Comparison of ENCODE assay signal across 8 cellular contexts in the genomic region with DNA sequence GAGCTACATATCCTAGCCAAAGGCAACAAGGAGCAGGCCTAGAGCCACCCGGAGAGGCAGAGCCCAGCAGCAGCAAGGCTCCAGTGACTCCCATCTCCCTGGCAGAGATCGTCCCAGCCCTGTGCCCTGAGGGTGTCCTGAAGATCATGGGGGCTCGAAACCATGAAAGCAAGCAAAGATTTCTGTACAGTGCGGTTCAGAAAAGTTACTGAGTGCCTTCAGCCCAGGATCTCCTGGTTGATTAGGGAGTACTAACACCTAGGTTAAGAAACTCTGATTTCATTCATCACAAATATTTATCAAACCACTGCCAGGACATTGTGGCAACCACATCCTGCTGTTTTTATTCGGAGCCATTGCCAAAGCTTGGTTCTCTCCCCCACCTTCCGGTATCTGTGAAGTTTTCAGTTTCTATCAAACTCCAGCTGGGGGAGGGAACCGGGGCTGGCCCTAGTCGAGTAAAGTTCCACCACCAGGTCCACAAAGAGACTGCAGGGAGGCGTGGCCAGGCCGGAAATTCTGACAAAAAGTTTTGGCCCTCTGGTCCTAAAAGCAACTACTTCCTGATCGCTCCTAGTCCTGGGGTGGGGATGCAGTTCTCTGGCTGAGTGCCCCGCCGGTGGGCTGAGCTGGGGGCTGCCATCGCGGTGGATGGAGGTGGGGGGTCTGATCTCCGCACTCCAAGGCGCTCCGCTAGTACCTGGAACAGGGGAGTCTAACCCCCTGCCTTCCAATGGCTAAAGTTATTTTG. TPM values are rescaled to one million over a fixed set of nuclear protein-coding genes. Genes with fewer than 3 reads are reported as not detected.
DNase-seq lines count a peak whose midpoint lies in the region; ATAC-seq and TF ChIP-seq lines count a peak whose summit lies in the region.

No MANE protein-coding gene starts in this region.

- H3K27me3 Mint-ChIP-seq in activated T-helper 1 cell treated with anti-CD3 and anti-CD28 coated beads, Interleukin-12 subunit alpha, Interleukin-12 subunit beta, Interleukin-2, Interleukin-4 antibody, amounts not matched to agents 30 ng/mL and 10 ng/mL and 1 ng/mL, durations not matched to agents 14 hours and 24 hours and 36 hours (ENCODE audit: insufficient read depth) = no peaks in the 10 kb centered on the region
- no peaks in the 10 kb centered on the region for H3K27me3 Mint-ChIP-seq in natural killer cell (ENCODE audit: low read depth in 2 of 2)

- H3K4me2 ChIP-seq in PC-9 = peak overlapping the region; percentile 95

- no peaks in the 10 kb centered on the region for H3K9me3 Mint-ChIP-seq in activated T-helper 1 cell treated with anti-CD3 and anti-CD28 coated beads, Interleukin-12 subunit alpha, Interleukin-12 subunit beta, Interleukin-2, Interleukin-4 antibody, amounts not matched to agents 30 ng/mL and 10 ng/mL and 1 ng/mL, durations not matched to agents 14 hours and 24 hours and 36 hours
- H3K9me3 Mint-ChIP-seq in natural killer cell = no peaks in the 10 kb centered on the region

- peaks cover 39% of the 10 kb centered on the region for H3F3A ChIP-seq in PC-9 (ENCODE audit: insufficient read depth, low read depth)

- H3K36me3 Mint-ChIP-seq in activated T-helper 1 cell treated with anti-CD3 and anti-CD28 coated beads, Interleukin-12 subunit alpha, Interleukin-12 subunit beta, Interleukin-2, Interleukin-4 antibody, amounts not matched to agents 30 ng/mL and 10 ng/mL and 1 ng/mL, durations not matched to agents 14 hours and 24 hours and 36 hours (ENCODE audit: low read depth) = peaks cover 33% of the 10 kb centered on the region
- H3K36me3 Mint-ChIP-seq in natural killer cell = no peaks in the 10 kb centered on the region

- 0 out of 2 replicates have a peak, but pooled peaks cover 7% of the 10 kb centered on the region for H3K36me3 ChIP-seq in PC-9 (ENCODE audit: low read depth)

- H3K9me3 ChIP-seq in PC-9 (ENCODE audit: insufficient read depth, low read depth) = no peaks in the 10 kb centered on the region

- BruUV-seq in PC-9 (replicated peaks; lab: Mats Ljungman, UMichigan) = TSS peak; percentile 35

- H2AFZ ChIP-seq in PC-9 = peak overlapping the region; percentile 85

- H3K9me2 ChIP-seq in PC-9 (ENCODE audit: insufficient read depth) = no peaks in the 10 kb centered on the region

- POLR2A ChIA-PET in PC-9 (lab: Charles Lee; ENCODE audit: unreplicated experiment) = interaction anchor here (0.7 kb wide), 5 partner anchors 43 to 329 kb away, joined by 3 to 6 read pairs (median 4); no protein-coding TSS in a partner anchor

- peak; percentile 95 for DNase-seq in AG08395 (ENCODE audit: low spot score)
- DNase-seq in PC-9 = peak; percentile 91 to 92
- DNase-seq in activated T-helper 1 cell treated with anti-CD3 and anti-CD28 coated beads, Interleukin-12 subunit alpha, Interleukin-12 subunit beta, Interleukin-2, Interleukin-4 antibody, amounts not matched to agents 30 ng/mL and 10 ng/mL and 1 ng/mL, durations not matched to agents 14 hours and 24 hours and 36 hours (ENCODE audit: low spot score) = peak; percentile 90
- peak; percentile 80 for DNase-seq in fibroblast of peridontal ligament (ENCODE audit: extremely low read depth)
- peak; percentile 82 for DNase-seq in natural killer cell
- DNase-seq in stimulated activated naive CD4-positive, alpha-beta T cell (lab: John Stamatoyannopoulos, UW) = peak; percentile 71 to 95 (median 90)

- peak overlapping the region; percentile 90 for H3K27ac ChIP-seq in PC-9

- H3K27me3 ChIP-seq in PC-9 (ENCODE audit: insufficient read depth, low read depth) = no peaks in the 10 kb centered on the region

- H3K27ac Mint-ChIP-seq in activated T-helper 1 cell treated with anti-CD3 and anti-CD28 coated beads, Interleukin-12 subunit alpha, Interleukin-12 subunit beta, Interleukin-2, Interleukin-4 antibody, amounts not matched to agents 30 ng/mL and 10 ng/mL and 1 ng/mL, durations not matched to agents 14 hours and 24 hours and 36 hours = peak overlapping the region; percentile 99
- H3K27ac Mint-ChIP-seq in natural killer cell = peak overlapping the region; percentile 74 to 87

- H3K79me2 ChIP-seq in PC-9 (ENCODE audit: low read depth) = peaks cover 42% of the 10 kb centered on the region

- CTCF ChIA-PET in PC-9 (lab: Charles Lee) = interaction anchor here (0.7 to 1.9 kb wide), 3 partner anchors 67 to 196 kb away, joined by 3 to 16 read pairs (median 13); a partner anchor contains a TSS

- TF ChIP-seq CTCF in PC-9 (conservative IDR thresholded peaks at IDR 0.05) = no peak
- no peak for TF ChIP-seq CTCF in natural killer cell (IDR thresholded peaks at IDR 0.05)

- H3K4me3 Mint-ChIP-seq in activated T-helper 1 cell treated with anti-CD3 and anti-CD28 coated beads, Interleukin-12 subunit alpha, Interleukin-12 subunit beta, Interleukin-2, Interleukin-4 antibody, amounts not matched to agents 30 ng/mL and 10 ng/mL and 1 ng/mL, durations not matched to agents 14 hours and 24 hours and 36 hours = peak overlapping the region; percentile 94
- peak overlapping the region; percentile 87 for H3K4me3 Mint-ChIP-seq in natural killer cell

- intact Hi-C loops in PC-9 (cut with micrococcal nuclease; ENCODE audit: unreplicated experiment) = loop anchor here (2.0 to 5.0 kb wide), 2 partner anchors 63 to 128 kb away; a partner anchor contains a TSS
- intact Hi-C loops in activated T-helper 1 cell treated with anti-CD3 and anti-CD28 coated beads, Interleukin-12 subunit alpha, Interleukin-12 subunit beta, Interleukin-2, Interleukin-4 antibody, amounts not matched to agents 30 ng/mL and 10 ng/mL and 1 ng/mL, durations not matched to agents 14 hours and 24 hours and 36 hours (cut with micrococcal nuclease) = loop anchor here (1.0 to 5.0 kb wide), 15 partner anchors 8 to 332 kb away; a partner anchor contains a TSS
- intact Hi-C loops in natural killer cell (cut with micrococcal nuclease) = loop anchor here (1.0 to 2.0 kb wide), 6 partner anchors 41 to 129 kb away; a partner anchor contains a TSS

- peaks cover 10% of the 10 kb centered on the region for H4K20me1 ChIP-seq in PC-9 (ENCODE audit: insufficient read depth)

- H3K4me1 ChIP-seq in PC-9 (replicated peaks; ENCODE audit: insufficient read depth) = peaks cover 17% of the 10 kb centered on the region

- peaks cover 61% of the 10 kb centered on the region for H3K4me1 Mint-ChIP-seq in activated T-helper 1 cell treated with anti-CD3 and anti-CD28 coated beads, Interleukin-12 subunit alpha, Interleukin-12 subunit beta, Interleukin-2, Interleukin-4 antibody, amounts not matched to agents 30 ng/mL and 10 ng/mL and 1 ng/mL, durations not matched to agents 14 hours and 24 hours and 36 hours (ENCODE audit: low read depth)
- H3K4me1 Mint-ChIP-seq in natural killer cell = peaks cover 58 to 62% of the 10 kb centered on the region in 2 donors

- H3K4me3 ChIP-seq in PC-9 = peak overlapping the region; percentile 70

- ATAC-seq in GM18861 (IDR thresholded peaks at IDR 0.05; ENCODE audit: unreplicated experiment) = peak; percentile 65
- ATAC-seq in HG03095 (IDR thresholded peaks at IDR 0.05; ENCODE audit: unreplicated experiment) = peak; percentile 57
- peak; percentile 71 to 86 (median 75) for ATAC-seq in natural killer cell

RNA-seq across cellular contexts. Expression of a gene that starts 1.2 kb away (rescaled TPM):
- total RNA-seq in PC-9 (2021) (39.5 and 48.9 TPM in 2 replicates), natural killer cell (10 to 100 TPM; 36.5 to 47.2 (median 38.3) TPM)
- total RNA-seq in activated T-helper 1 cell treated with anti-CD3 and anti-CD28 coated beads, Interleukin-12 subunit alpha, Interleukin-12 subunit beta, Interleukin-2, Interleukin-4 antibody, amounts not matched to agents 30 ng/mL and 10 ng/mL and 1 ng/mL, durations not matched to agents 14 hours and 24 hours and 36 hours = 46.8 and 47.6 TPM in 2 replicates

RNA-seq across cellular contexts. Expression of a gene that starts 40.4 kb away (rescaled TPM):
- total RNA-seq in PC-9 (2021) = 62.3 and 63.1 TPM in 2 replicates
- total RNA-seq in activated T-helper 1 cell treated with anti-CD3 and anti-CD28 coated beads, Interleukin-12 subunit alpha, Interleukin-12 subunit beta, Interleukin-2, Interleukin-4 antibody, amounts not matched to agents 30 ng/mL and 10 ng/mL and 1 ng/mL, durations not matched to agents 14 hours and 24 hours and 36 hours = 72.3 and 75.4 TPM in 2 replicates
- 10 to 100 TPM; 51.9 to 58.2 (median 56.1) TPM for total RNA-seq in natural killer cell

RNA-seq across cellular contexts. Expression of a gene that starts 59.9 kb away (rescaled TPM):
- total RNA-seq in PC-9 (2021) (not detected in 2 replicates), natural killer cell (1 to 10 TPM in 2 of 3 donors, under 1 TPM in 1; 0.86 to 8.6 (median 3.8) TPM)
- total RNA-seq in activated T-helper 1 cell treated with anti-CD3 and anti-CD28 coated beads, Interleukin-12 subunit alpha, Interleukin-12 subunit beta, Interleukin-2, Interleukin-4 antibody, amounts not matched to agents 30 ng/mL and 10 ng/mL and 1 ng/mL, durations not matched to agents 14 hours and 24 hours and 36 hours = not detected in 2 replicates

Comparison
In these comparisons a context has a peak if more than half of its experiments do, and no peak if none do; other contexts are left out.
1. Peak in every context shown above with its lines: DNase-seq, ATAC-seq, H3K4me3 ChIP-seq and H3K27ac ChIP-seq.